Comparison of ENCODE assay signal across 8 cellular contexts in genomic region chr1:201436461-201436860, GRCh38. TPM values are rescaled to one million over a fixed set of nuclear protein-coding genes. Genes with fewer than 3 reads are reported as not detected.
DNase-seq lines count a peak whose midpoint lies in the region; ATAC-seq and TF ChIP-seq lines count a peak whose summit lies in the region.

No MANE protein-coding gene starts in this region.

- ATAC-seq in left lobe of liver: no peak
- ATAC-seq in GM19395 (IDR thresholded peaks at IDR 0.05; ENCODE audit: unreplicated experiment): no peak

- no peak overlapping the region for H3K4me3 ChIP-seq in fibroblast of mammary gland (ENCODE audit: control insufficient read depth, low read depth, low read length)

- DNase-seq in 8988T: peak; percentile 55
- DNase-seq in ELR (ENCODE audit: low read depth): peak; percentile 70
- peak; percentile 68 for DNase-seq in NCI-H69 (lab: John Stamatoyannopoulos, UW)
- DNase-seq in fibroblast of mammary gland (ENCODE audit: low read depth): peak; percentile 23
- DNase-seq in GDM1 (lab: John Stamatoyannopoulos, UW): no peak
- DNase-seq in globus pallidus (ENCODE audit: low spot score): no peak
- no peak for DNase-seq in left lobe of liver (ENCODE audit: low spot score)

- peak; percentile 17 for TF ChIP-seq CTCF in fibroblast of mammary gland (conservative IDR thresholded peaks at IDR 0.05; ENCODE audit: control insufficient read depth, insufficient read depth, low read depth, low read length)

RNA-seq across cellular contexts. Expression of gene TNNI1, which starts 14.9 kb away (rescaled TPM):
- not detected for total RNA-seq in left lobe of liver

RNA-seq across cellular contexts. Expression of gene PHLDA3, which starts 32.5 kb away (rescaled TPM):
- 1.8 TPM for total RNA-seq in left lobe of liver

RNA-seq across cellular contexts. Expression of gene LAD1, which starts 37.3 kb away (rescaled TPM):
- 27.8 TPM for total RNA-seq in left lobe of liver

RNA-seq across cellular contexts. Expression of gene TNNT2, which starts 59.0 kb away (rescaled TPM):
- 0.33 TPM for total RNA-seq in left lobe of liver

Comparison
In these comparisons a context has a peak if more than half of its experiments do, and no peak if none do; other contexts are left out.
1. DNase-seq: peak in 8988T (single experiment), ELR (single experiment), NCI-H69 (single experiment) and fibroblast of mammary gland (single experiment); none in GDM1 (single experiment), globus pallidus (single experiment) and left lobe of liver (single experiment).